Comparison of ENCODE assay signal across 8 cellular contexts in genomic region chr18:58887613-58887963, GRCh38. TPM values are rescaled to one million over a fixed set of nuclear protein-coding genes. Genes with fewer than 3 reads are reported as not detected.
DNase-seq lines count a peak whose midpoint lies in the region; ATAC-seq and TF ChIP-seq lines count a peak whose summit lies in the region.

No MANE protein-coding gene starts in this region.

- TF ChIP-seq CTCF in HFFc6 (IDR thresholded peaks at IDR 0.05) = no peak

- no peaks in the 10 kb centered on the region for H3K27me3 ChIP-seq in duodenal mucosa (ENCODE audit: control insufficient read depth in 1 of 2, insufficient read depth in 2 of 2, low read length in 2 of 2)

- H3K4me3 Mint-ChIP-seq in HFFc6 (no peak overlapping the region), naive B cell (peak overlapping the region; percentile 48 to 83 (median 70))

- H3K27me3 Mint-ChIP-seq in HFFc6 (ENCODE audit: insufficient read depth) = no peaks in the 10 kb centered on the region; the same call in 1 of the 2 replicates
- H3K27me3 Mint-ChIP-seq in naive B cell = no peaks in the 10 kb centered on the region

- H3K4me1 ChIP-seq in duodenal mucosa (ENCODE audit: control insufficient read depth in 1 of 2, insufficient read depth in 2 of 2, low read length in 2 of 2) = peaks cover 0 to 16% of the 10 kb centered on the region in 2 donors

- DNase-seq in EL (peak; percentile 74), HFFc6 (no peak), OCI-M1 (lab: John Stamatoyannopoulos, UW) (peak; percentile 90), naive B cell (peak; percentile 54), dedifferentiated amniotic fluid mesenchymal stem cell (ENCODE audit: extremely low spot score) (no peak), cerebellar nuclear complex (lab: John Stamatoyannopoulos, UW) (no peak)

- H3K27ac Mint-ChIP-seq in HFFc6 = peak overlapping the region; percentile 22; the same call in 1 of the 2 replicates
- H3K27ac Mint-ChIP-seq in naive B cell = peak overlapping the region in 5 of 6 donors; percentile 3 to 78 (median 68)

- H3K36me3 ChIP-seq in duodenal mucosa (ENCODE audit: control insufficient read depth in 1 of 2, insufficient read depth in 2 of 2, low read length in 2 of 2) = no peaks in the 10 kb centered on the region

- H3K36me3 Mint-ChIP-seq in HFFc6 (ENCODE audit: low read depth) (peaks cover 9% of the 10 kb centered on the region; the same call in 1 of the 2 replicates), naive B cell (no peaks in the 10 kb centered on the region)

- H3K9ac ChIP-seq in duodenal mucosa (ENCODE audit: low read depth in 1 of 2, low read length in 2 of 2) = no peak overlapping the region

- ATAC-seq in naive B cell (ENCODE audit: low read depth in 2 of 2) (peak; percentile 82 to 88), GM21576 (IDR thresholded peaks at IDR 0.05; ENCODE audit: unreplicated experiment) (no peak)

- no peak overlapping the region for H3K4me3 ChIP-seq in duodenal mucosa (ENCODE audit: low read depth in 1 of 2, low read length in 2 of 2)

- H3K4me1 Mint-ChIP-seq in HFFc6 (ENCODE audit: low read depth) (peaks cover 30% of the 10 kb centered on the region), naive B cell (peaks cover 23 to 43% (median 42%) of the 10 kb centered on the region in 3 donors)

- H3K9me3 Mint-ChIP-seq in HFFc6 (no peaks in the 10 kb centered on the region), naive B cell (no peaks in the 10 kb centered on the region)

- peak overlapping the region; percentile 4 for H3K27ac ChIP-seq in duodenal mucosa (ENCODE audit: low read depth, low read length)

- H3K9me3 ChIP-seq in duodenal mucosa (ENCODE audit: control insufficient read depth in 1 of 2, low read length in 2 of 2) = no peaks in the 10 kb centered on the region

RNA-seq across cellular contexts. Expression of gene ZNF532, which starts 22.9 kb away (rescaled TPM):
- total RNA-seq in HFFc6 (2021; fragmentation: NEBNext Ultra II Directional; extraction: Animal tissue kit (Norgen Biotek cat#: 25700)) = 10 to 100 TPM; 43.1 to 56.6 (median 50.1) TPM
- 10 to 100 TPM in 3 of 6 donors, 1 to 10 TPM in 3; 4.5 to 13.4 (median 8.9) TPM for polyA plus RNA-seq in naive B cell (ENCODE audit: low read depth in 6 of 6)

Comparison
In these comparisons a context has a peak if more than half of its experiments do, and no peak if none do; other contexts are left out.
1. DNase-seq: peak in EL (single experiment), OCI-M1 (single experiment) and naive B cell (single experiment); none in HFFc6 (single experiment), dedifferentiated amniotic fluid mesenchymal stem cell (single experiment) and cerebellar nuclear complex (0 of 2).